8 cellular contexts compared by ENCODE assay signal in genomic region chr2:241271641-241272297, GRCh38. TPM values are rescaled to one million over a fixed set of nuclear protein-coding genes. Genes with fewer than 3 reads are reported as not detected.
DNase-seq lines count a peak whose midpoint lies in the region; ATAC-seq, FAIRE-seq and TF ChIP-seq lines count a peak whose summit lies in the region.

No MANE protein-coding gene starts in this region.

- H3K4ac ChIP-seq in H1 (replicated peaks; ENCODE audit: insufficient read length, low read depth, low read length), result no peak overlapping the region

- H3K4me3 ChIP-seq in H7 (ENCODE audit: insufficient read depth, low read depth, low read length) (peak overlapping the region; percentile 73), H1 (ENCODE audit: extremely low read depth in 1 of 4, insufficient read depth in 2 of 4, low read depth in 3 of 4, low read length in 4 of 4) (peak overlapping the region; percentile 55 to 83 (median 66))

- H3K27me3 ChIP-seq in H7 (ENCODE audit: control insufficient read depth, insufficient read depth, low read length), result no peaks in the 10 kb centered on the region
- H3K27me3 ChIP-seq in H1 (replicated peaks in 1 of 4; ENCODE audit: control insufficient read depth in 3 of 4, extremely low read depth in 1 of 4, insufficient read depth in 3 of 4, low read length in 3 of 4), result no peaks in the 10 kb centered on the region

- no peak for TF ChIP-seq POLR2A in H1 (IDR thresholded peaks at IDR 0.05; ENCODE audit: control extremely low read depth in 1 of 2, low read depth in 2 of 2, low read length in 2 of 2)

- no peak overlapping the region for H4K8ac ChIP-seq in H1 (ENCODE audit: extremely low read depth, insufficient read depth, low read length)

- H3K18ac ChIP-seq in H1 (ENCODE audit: extremely low read depth, low read length), result no peak overlapping the region; the same call in 1 of the 2 replicates

- POLR2A ChIA-PET in H1 (lab: Charles Lee; ENCODE audit: partially characterized antibody), result interaction anchor here (0.6 to 1.0 kb wide), 3 partner anchors 32 to 47 kb away, joined by 3 to 5 read pairs (median 3); no protein-coding TSS in a partner anchor

- no peak overlapping the region for H3K56ac ChIP-seq in H1 (replicated peaks; ENCODE audit: insufficient read length, low read depth, low read length)

- CTCF ChIA-PET in activated CD8-positive, alpha-beta memory T cell treated with anti-CD3 and anti-CD28 coated beads, Interleukin-2, amount 10 ng/mL, durations not matched to agents 7 days and 5 days (lab: Charles Lee), result no interaction called here
- CTCF ChIA-PET in H1 (lab: Charles Lee; ENCODE audit: partially characterized antibody), result no interaction called here

- peaks cover 27% of the 10 kb centered on the region for H3K36me3 Mint-ChIP-seq in activated CD8-positive, alpha-beta memory T cell treated with anti-CD3 and anti-CD28 coated beads, Interleukin-2, amount 10 ng/mL, durations not matched to agents 7 days and 5 days
- H3K36me3 Mint-ChIP-seq in memory B cell, result peaks cover 9% of the 10 kb centered on the region

- H3K4me1 ChIP-seq in H1 (replicated peaks in 1 of 4; ENCODE audit: control insufficient read depth in 3 of 4, insufficient read depth in 4 of 4, low read length in 3 of 4), result peaks cover 0 to 14% (median 3%) of the 10 kb centered on the region in 4 experiments; a peak in 5 of 7 replicates

- ATAC-seq in activated CD8-positive, alpha-beta memory T cell treated with anti-CD3 and anti-CD28 coated beads, Interleukin-2, amount 10 ng/mL, durations not matched to agents 7 days and 5 days, result peak; percentile 60
- peak; percentile 68 for ATAC-seq in memory B cell (ENCODE audit: low read depth)

- peaks cover 10 to 80% of the 10 kb centered on the region in 2 experiments for H3K79me2 ChIP-seq in H1 (ENCODE audit: control insufficient read depth in 1 of 2, insufficient read depth in 2 of 2, low read length in 2 of 2)

- peak overlapping the region; percentile 80 for H3K4me3 Mint-ChIP-seq in activated CD8-positive, alpha-beta memory T cell treated with anti-CD3 and anti-CD28 coated beads, Interleukin-2, amount 10 ng/mL, durations not matched to agents 7 days and 5 days
- H3K4me3 Mint-ChIP-seq in memory B cell, result peak overlapping the region; percentile 91

- TF ChIP-seq RAD21 in H1 (IDR thresholded peaks at IDR 0.05 in 1 of 2, conservative IDR thresholded peaks at IDR 0.05 in 1 of 2; ENCODE audit: low read depth in 2 of 2, low read length in 2 of 2), result no peak

- H3K27me3 Mint-ChIP-seq in activated CD8-positive, alpha-beta memory T cell treated with anti-CD3 and anti-CD28 coated beads, Interleukin-2, amount 10 ng/mL, durations not matched to agents 7 days and 5 days, result no peaks in the 10 kb centered on the region
- no peaks in the 10 kb centered on the region for H3K27me3 Mint-ChIP-seq in memory B cell

- no peak overlapping the region for H3K14ac ChIP-seq in H1 (ENCODE audit: insufficient read length)

- peak overlapping the region; percentile 77 for H3K27ac Mint-ChIP-seq in activated CD8-positive, alpha-beta memory T cell treated with anti-CD3 and anti-CD28 coated beads, Interleukin-2, amount 10 ng/mL, durations not matched to agents 7 days and 5 days
- H3K27ac Mint-ChIP-seq in memory B cell, result peak overlapping the region; percentile 62

- H2BK12ac ChIP-seq in H1 (ENCODE audit: low read depth, low read length), result no peak overlapping the region

- H3K79me1 ChIP-seq in H1 (ENCODE audit: low read depth, low read length), result peaks cover 31% of the 10 kb centered on the region

- peaks cover 8% of the 10 kb centered on the region; the same call in 1 of the 2 replicates for H3K23me2 ChIP-seq in H1 (ENCODE audit: low read depth, low read length)

- no peak overlapping the region for H4K5ac ChIP-seq in H1 (ENCODE audit: insufficient read length, low read depth, low read length)

- no peak overlapping the region for H3K27ac ChIP-seq in H1 (ENCODE audit: low read depth, low read length)

- H2BK20ac ChIP-seq in H1 (ENCODE audit: low read length), result no peak overlapping the region

- H2AK5ac ChIP-seq in H1 (ENCODE audit: low read depth, low read length), result no peak overlapping the region

- H3K9ac ChIP-seq in H1 (replicated peaks in 1 of 4; ENCODE audit: extremely low read depth in 1 of 4, low read depth in 3 of 4, low read length in 3 of 4), result peak overlapping the region; percentile 48 to 79 (median 60)

- no peak for TF ChIP-seq EP300 in H1 (IDR thresholded peaks at IDR 0.05; ENCODE audit: borderline replicate concordance in 1 of 2, low read depth in 2 of 2, low read length in 2 of 2)

- no peak for TF ChIP-seq CTCF in H1 (IDR thresholded peaks at IDR 0.05; ENCODE audit: control extremely low read depth in 1 of 3, insufficient read depth in 1 of 3, low read depth in 1 of 3, low read length in 3 of 3)

- FAIRE-seq in H1 (lab: Jason Lieb, UNC), result no peak

- no peak overlapping the region for H4K91ac ChIP-seq in H1 (replicated peaks; ENCODE audit: insufficient read length, low read length)

- no peak overlapping the region for H3K23ac ChIP-seq in H1 (ENCODE audit: insufficient read length)

- peaks cover 33% of the 10 kb centered on the region for H3K4me1 Mint-ChIP-seq in activated CD8-positive, alpha-beta memory T cell treated with anti-CD3 and anti-CD28 coated beads, Interleukin-2, amount 10 ng/mL, durations not matched to agents 7 days and 5 days
- peaks cover 24% of the 10 kb centered on the region for H3K4me1 Mint-ChIP-seq in memory B cell

- no peak overlapping the region for H2BK15ac ChIP-seq in H1 (ENCODE audit: low read length)

- no peak overlapping the region for H2BK5ac ChIP-seq in H1 (ENCODE audit: low read depth, low read length)

- peaks cover 2% of the 10 kb centered on the region for H3K36me3 ChIP-seq in H7 (replicated peaks; ENCODE audit: control insufficient read depth, insufficient read depth, low read length)
- H3K36me3 ChIP-seq in H1 (ENCODE audit: control insufficient read depth in 2 of 4, insufficient read depth in 4 of 4, low read length in 3 of 4), result peaks cover 0 to 7% (median 1%) of the 10 kb centered on the region in 4 experiments; a peak in 3 of 8 replicates

- no peak overlapping the region for H2BK120ac ChIP-seq in H1 (replicated peaks; ENCODE audit: low read depth, low read length)

- no peaks in the 10 kb centered on the region for H3K9me3 ChIP-seq in H1 (ENCODE audit: insufficient read depth in 2 of 2, low read depth in 1 of 2, low read length in 1 of 2)

- peaks cover 17 to 48% of the 10 kb centered on the region in 2 experiments for H4K20me1 ChIP-seq in H1 (replicated peaks in 1 of 2; ENCODE audit: control insufficient read depth in 1 of 2, insufficient read depth in 2 of 2, low read length in 2 of 2)

- H3K9me3 Mint-ChIP-seq in activated CD8-positive, alpha-beta memory T cell treated with anti-CD3 and anti-CD28 coated beads, Interleukin-2, amount 10 ng/mL, durations not matched to agents 7 days and 5 days (ENCODE audit: low read depth), result peaks cover 8% of the 10 kb centered on the region
- H3K9me3 Mint-ChIP-seq in memory B cell, result peaks cover 5% of the 10 kb centered on the region

- WGBS in H1 (ENCODE audit: extremely low coverage in 1 of 2, insufficient coverage in 1 of 2, insufficient read length in 1 of 2, insufficient replicate concordance in 2 of 2, low coverage in 1 of 2, low lambda C conversion rate in 2 of 2, missing lambda C conversion rate in 1 of 2), 2 experiments, result 28% methylated on average over 22 of the region's 37 CpGs; no CpG with 5 or more reads in 1 of the 2 experiments

- DNase-seq in ELR (ENCODE audit: low read depth) (peak; percentile 85), H7 (no peak), NCI-H460 (ENCODE audit: extremely low read depth, low read depth) (peak; percentile 43), H1 (ENCODE audit: low read depth in 1 of 2, low spot score in 2 of 2) (peak in 1 of 2 experiments; percentile 58), memory B cell (ENCODE audit: low spot score in 2 of 2) (peak; percentile 18 to 46), cortex of kidney (lab: John Stamatoyannopoulos, UW) (no peak)
- DNase-seq in activated CD8-positive, alpha-beta memory T cell treated with anti-CD3 and anti-CD28 coated beads, Interleukin-2, amount 10 ng/mL, durations not matched to agents 7 days and 5 days, result peak; percentile 61
- peak; percentile 31 to 56 (median 32) for DNase-seq in stimulated activated CD4-positive, alpha-beta T cell treated with anti-CD3 and anti-CD28 coated beads, TNF-alpha, amount 100 ng/mL, for 24 hours (ENCODE audit: low read depth in 3 of 3)

- H2AFZ ChIP-seq in H1 (ENCODE audit: low read length), result no peak overlapping the region; the same call in 1 of the 2 replicates

- H3K4me2 ChIP-seq in H1 (ENCODE audit: insufficient read depth in 1 of 2, low read depth in 2 of 2, low read length in 2 of 2), result peak overlapping the region; percentile 67 to 69

RNA-seq across cellular contexts. Expression of gene HDLBP, which starts 43.7 kb away (rescaled TPM):
- total RNA-seq in H7 (2014; rRNA removed; shearing (Covaris generic)), result 362 and 415 TPM in 2 replicates
- total RNA-seq in NCI-H460 (2014; rRNA removed; shearing (Covaris generic)), result 603 and 606 TPM in 2 replicates
- 182 and 213 TPM in 2 replicates for polyA plus RNA-seq in NCI-H460 (2014; cell fraction: nucleus; rRNA removed)
- 100 to 1,000 TPM; 176 to 232 TPM for total RNA-seq in activated CD8-positive, alpha-beta memory T cell treated with anti-CD3 and anti-CD28 coated beads, Interleukin-2, amount 10 ng/mL, durations not matched to agents 7 days and 5 days
- total RNA-seq in H1 (2021; fragmentation: NEBNext Ultra II Directional; extraction: Animal tissue kit (Norgen Biotek cat#: 25700)), result 329 and 360 TPM in 2 replicates
- 185 and 249 TPM in 2 replicates for polyA plus RNA-seq in H1 (2011; rRNA removed)
- 190 TPM for polyA plus RNA-seq in H1 (2011; cell fraction: cytosol; rRNA removed)
- polyA plus RNA-seq in H1 (2011; cell fraction: nucleus; rRNA removed), result 408 TPM
- 229 to 294 TPM (median 245 TPM) in 4 replicates for polyA plus RNA-seq in H1 (2012, experiment 1 of 2)
- polyA plus RNA-seq in H1 (2012, experiment 2 of 2), result 59.7 TPM
- 226 TPM for polyA plus RNA-seq in H1 (2013, experiment 1 of 2)
- 224 TPM for polyA plus RNA-seq in H1 (2013, experiment 2 of 2)
- polyA minus RNA-seq in H1 (2011; rRNA and poly(A)+ RNA removed), result 293 and 335 TPM in 2 replicates
- polyA minus RNA-seq in H1 (2011; cell fraction: cytosol; rRNA and poly(A)+ RNA removed), result 199 TPM
- polyA minus RNA-seq in H1 (2011; cell fraction: nucleus; rRNA and poly(A)+ RNA removed), result 240 TPM

RNA-seq across cellular contexts. Expression of gene SEPTIN2, which starts 44.0 kb away (rescaled TPM):
- 249 and 274 TPM in 2 replicates for total RNA-seq in H7 (2014; rRNA removed; shearing (Covaris generic))
- 378 and 405 TPM in 2 replicates for total RNA-seq in NCI-H460 (2014; rRNA removed; shearing (Covaris generic))
- 275 and 395 TPM in 2 replicates for polyA plus RNA-seq in NCI-H460 (2014; cell fraction: nucleus; rRNA removed)
- 100 to 1,000 TPM; 242 to 290 TPM for total RNA-seq in activated CD8-positive, alpha-beta memory T cell treated with anti-CD3 and anti-CD28 coated beads, Interleukin-2, amount 10 ng/mL, durations not matched to agents 7 days and 5 days
- total RNA-seq in H1 (2021; fragmentation: NEBNext Ultra II Directional; extraction: Animal tissue kit (Norgen Biotek cat#: 25700)), result 373 and 392 TPM in 2 replicates
- 288 and 650 TPM in 2 replicates for polyA plus RNA-seq in H1 (2011; rRNA removed)
- polyA plus RNA-seq in H1 (2011; cell fraction: cytosol; rRNA removed), result 371 TPM
- polyA plus RNA-seq in H1 (2011; cell fraction: nucleus; rRNA removed), result 129 TPM
- polyA plus RNA-seq in H1 (2012, experiment 1 of 2), result 266 to 324 TPM (median 286 TPM) in 4 replicates
- 36.9 TPM for polyA plus RNA-seq in H1 (2012, experiment 2 of 2)
- polyA plus RNA-seq in H1 (2013, experiment 1 of 2), result 224 TPM
- 227 TPM for polyA plus RNA-seq in H1 (2013, experiment 2 of 2)
- 293 and 438 TPM in 2 replicates for polyA minus RNA-seq in H1 (2011; rRNA and poly(A)+ RNA removed)
- 150 TPM for polyA minus RNA-seq in H1 (2011; cell fraction: cytosol; rRNA and poly(A)+ RNA removed)
- 219 TPM for polyA minus RNA-seq in H1 (2011; cell fraction: nucleus; rRNA and poly(A)+ RNA removed)

Comparison
In these comparisons a context has a peak if more than half of its experiments do, and no peak if none do; other contexts are left out.
1. DNase-seq: peak in ELR (single experiment), NCI-H460 (single experiment), activated CD8-positive, alpha-beta memory T cell treated with anti-CD3 and anti-CD28 coated beads, Interleukin-2, amount 10 ng/mL, durations not matched to agents 7 days and 5 days (single experiment), memory B cell (2 of 2) and stimulated activated CD4-positive, alpha-beta T cell treated with anti-CD3 and anti-CD28 coated beads, TNF-alpha, amount 100 ng/mL, for 24 hours (3 of 3); none in H7 (single experiment) and cortex of kidney (single experiment).